In the genomic region with DNA sequence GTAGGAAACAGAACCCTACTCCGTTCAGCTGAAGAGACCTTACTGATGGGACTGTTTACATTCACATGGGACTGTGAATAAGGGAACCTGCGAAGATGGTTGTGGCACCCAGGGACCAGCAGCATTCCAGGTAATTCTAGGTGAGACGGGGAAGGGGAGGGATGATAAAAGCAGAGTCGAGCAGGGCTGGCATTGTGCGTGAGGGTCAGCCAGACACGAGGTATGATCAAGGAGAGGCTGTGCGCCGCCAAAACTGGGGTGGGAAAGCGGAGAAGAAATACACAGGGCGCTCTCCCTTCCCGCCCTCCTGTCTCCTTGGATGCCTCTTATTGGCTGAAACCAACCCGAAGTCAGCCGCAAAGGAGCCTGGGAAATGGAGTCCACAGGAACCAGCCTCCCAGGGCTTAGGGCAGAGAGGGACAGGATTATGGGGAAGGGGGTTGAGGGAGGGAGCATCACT, we compare ENCODE assay signal across 8 cellular contexts. TPM values are rescaled to one million over a fixed set of nuclear protein-coding genes. Genes with fewer than 3 reads are reported as not detected.
DNase-seq lines count a peak whose midpoint lies in the region; ATAC-seq, FAIRE-seq and TF ChIP-seq lines count a peak whose summit lies in the region.

No MANE protein-coding gene starts in this region.

- H2AFZ ChIP-seq in smooth muscle cell (ENCODE audit: low read depth) = peak overlapping the region; percentile 100

- H4K20me1 ChIP-seq in smooth muscle cell (ENCODE audit: low read depth) = no peaks in the 10 kb centered on the region

- no peak for FAIRE-seq in RCC 7860 (lab: Jason Lieb, UNC)

- H3K36me3 ChIP-seq in smooth muscle cell (ENCODE audit: low read depth) = no peaks in the 10 kb centered on the region

- peak overlapping the region; percentile 92 for H3K4me2 ChIP-seq in smooth muscle cell

- in situ Hi-C loops in T47D (cut with HindIII; ENCODE audit: low pct_unique_long_range_greater_than_20kb, low sequenced_read_pairs) = no loop called here

- no peak overlapping the region for H3K9ac ChIP-seq in smooth muscle cell (ENCODE audit: low read depth)

- no peak for TF ChIP-seq CTCF in smooth muscle cell (IDR thresholded peaks at IDR 0.05; ENCODE audit: borderline replicate concordance, insufficient read depth, poor library complexity, severe bottlenecking)

- no peaks in the 10 kb centered on the region for H3K79me2 ChIP-seq in smooth muscle cell (ENCODE audit: low read depth)

- H3K27ac ChIP-seq in smooth muscle cell (ENCODE audit: low read depth) = no peak overlapping the region

- ATAC-seq in GM18502 (IDR thresholded peaks at IDR 0.05; ENCODE audit: poor library complexity, unreplicated experiment) (peak; percentile 99), HG02763 (IDR thresholded peaks at IDR 0.05; ENCODE audit: unreplicated experiment) (peak; percentile 99)

- H3K4me3 ChIP-seq in smooth muscle cell = peak overlapping the region; percentile 65

- no peaks in the 10 kb centered on the region for H3F3A ChIP-seq in smooth muscle cell (ENCODE audit: low read depth)

- H3K27me3 ChIP-seq in smooth muscle cell (ENCODE audit: low read depth) = no peaks in the 10 kb centered on the region

- 0% methylated on average over 13 of the region's 13 CpGs for WGBS in smooth muscle cell (ENCODE audit: low lambda C conversion rate)

- H3K4me1 ChIP-seq in smooth muscle cell (ENCODE audit: low read depth) = peaks cover 3% of the 10 kb centered on the region

- no peaks in the 10 kb centered on the region for H3K9me3 ChIP-seq in smooth muscle cell (replicated peaks; ENCODE audit: low read depth)

- DNase-seq in NCI-H1694 (lab: John Stamatoyannopoulos, UW) (peak; percentile 76), UCSD-AML1 (lab: John Stamatoyannopoulos, UW; ENCODE audit: unreplicated experiment) (peak; percentile 46), T47D (ENCODE audit: low read depth in 1 of 2, low spot score in 1 of 2) (peak; percentile 49 to 70), iPS-NIHi11 (ENCODE audit: low spot score) (peak; percentile 85), smooth muscle cell (lab: John Stamatoyannopoulos, UW; ENCODE audit: unreplicated experiment) (peak; percentile 3), RCC 7860 (ENCODE audit: low spot score) (no peak)

RNA-seq across cellular contexts. Expression of gene CSNK2A2, which starts 38.4 kb away (rescaled TPM):
- total RNA-seq in smooth muscle cell = 26.3 and 32.3 TPM in 2 replicates
- 16.5 and 21.5 TPM in 2 replicates for polyA plus RNA-seq in smooth muscle cell

RNA-seq across cellular contexts. Expression of gene PRSS54, which starts 58.6 kb away (rescaled TPM):
- not detected in 2 replicates for total RNA-seq in smooth muscle cell
- polyA plus RNA-seq in smooth muscle cell = not detected in 2 replicates
